9 cellular contexts compared by ENCODE assay signal in the genomic region with DNA sequence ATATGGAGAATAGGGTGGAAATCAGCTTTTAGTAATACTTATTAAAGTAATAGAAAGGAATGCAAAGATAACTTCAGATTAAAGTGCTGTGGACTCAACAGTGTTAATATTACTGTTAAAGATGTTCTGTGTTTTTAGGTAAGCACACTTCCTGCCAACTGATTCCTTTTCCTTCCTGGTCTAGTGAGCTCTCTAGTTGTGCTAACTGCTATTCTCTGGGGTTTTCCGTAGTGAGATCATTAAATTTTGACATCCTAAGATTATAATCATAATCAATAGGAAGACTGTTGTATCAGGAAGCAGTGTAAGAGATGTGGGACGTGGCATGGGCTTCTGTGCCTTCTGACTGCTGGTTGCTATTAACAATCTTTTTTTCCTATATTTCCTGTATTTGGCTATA. TPM values are rescaled to one million over a fixed set of nuclear protein-coding genes. Genes with fewer than 3 reads are reported as not detected.
DNase-seq lines count a peak whose midpoint lies in the region; ATAC-seq and TF ChIP-seq lines count a peak whose summit lies in the region.
"Had no signal": no experiment of that assay in that cellular context is flagged by ENCODE, and none has a peak within 500 bp of the region (broad histone marks: within the 10 kb centered on the region; RNA-seq: fewer than 3 reads in every experiment).

No MANE protein-coding gene starts in this region.

- peaks cover 13 to 59% (median 32%) of the 10 kb centered on the region in 6 donors for H3K4me1 ChIP-seq in spleen

- H3K27ac ChIP-seq in spleen, result peak overlapping the region in 7 of 8 donors; percentile 16 to 94 (median 54)

- TF ChIP-seq POLR2A in spleen (IDR thresholded peaks at IDR 0.05), result no peak

- H3K9me3 Mint-ChIP-seq in activated T-cell treated with anti-CD3 and anti-CD28 coated beads, Interleukin-2, amount 50 U/mL, for 4 hours, result no peaks in the 10 kb centered on the region

- intact Hi-C loops in spleen (cut with DNase I; ENCODE audit: low total_unique reads), result no loop called here

- no peak for DNase-seq in activated T-cell treated with anti-CD3 and anti-CD28 coated beads, Interleukin-2, amount 50 U/mL, for 4 hours
- DNase-seq in activated T-cell treated with anti-CD3 and anti-CD28 coated beads for 4 hours, result no peak
- peak in 3 of 5 experiments; percentile 8 to 62 (median 39) for DNase-seq in T-helper 2 cell
- no peak for DNase-seq in fibroblast of pulmonary artery (ENCODE audit: low read depth)
- no peak for DNase-seq in spleen
- DNase-seq: adrenal gland had no signal

- 7 to 14% (median 9%) methylated on average over 2 of the region's 2 CpGs for WGBS in spleen, 5 donors

- peaks cover 53% of the 10 kb centered on the region for H3K4me1 Mint-ChIP-seq in activated T-cell treated with anti-CD3 and anti-CD28 coated beads, Interleukin-2, amount 50 U/mL, for 4 hours (ENCODE audit: low read depth)

- no peaks in the 10 kb centered on the region for H3K27me3 ChIP-seq in spleen (replicated peaks in 1 of 7)
- H3K27me3 ChIP-seq: adrenal gland had no signal

- H3K36me3 Mint-ChIP-seq in activated T-cell treated with anti-CD3 and anti-CD28 coated beads, Interleukin-2, amount 50 U/mL, for 4 hours (ENCODE audit: insufficient read depth), result peaks cover 2% of the 10 kb centered on the region

- TF ChIP-seq CTCF in fibroblast of pulmonary artery (IDR thresholded peaks at IDR 0.05; ENCODE audit: low read length, missing control alignments) (no peak), spleen (IDR thresholded peaks at IDR 0.05 in 8 of 11, conservative IDR thresholded peaks at IDR 0.05 in 3 of 11) (no peak)

- no peaks in the 10 kb centered on the region for H3K36me3 ChIP-seq in spleen
- H3K36me3 ChIP-seq: adrenal gland had no signal

- H3K27me3 Mint-ChIP-seq in activated T-cell treated with anti-CD3 and anti-CD28 coated beads, Interleukin-2, amount 50 U/mL, for 4 hours (ENCODE audit: low read depth), result no peaks in the 10 kb centered on the region

- H3K4me3 ChIP-seq in fibroblast of pulmonary artery (replicated peaks; ENCODE audit: low read depth, low read length) (peak overlapping the region; percentile 94), spleen (peak overlapping the region in 4 of 8 donors; percentile 69 to 95 (median 82))

- H3K4me3 Mint-ChIP-seq in activated T-cell treated with anti-CD3 and anti-CD28 coated beads, Interleukin-2, amount 50 U/mL, for 4 hours, result peak overlapping the region; percentile 95

- no peak for ATAC-seq in activated T-cell treated with anti-CD3 and anti-CD28 coated beads, Interleukin-2, amount 50 U/mL, for 4 hours
- no peak for ATAC-seq in GM21786 (IDR thresholded peaks at IDR 0.05; ENCODE audit: unreplicated experiment)
- no peak for ATAC-seq in HG03354 (IDR thresholded peaks at IDR 0.05; ENCODE audit: poor library complexity, severe bottlenecking, unreplicated experiment)
- ATAC-seq in GM18511 (IDR thresholded peaks at IDR 0.05; ENCODE audit: unreplicated experiment), result no peak

- H3K9me3 ChIP-seq in spleen, result no peaks in the 10 kb centered on the region
- H3K9me3 ChIP-seq: adrenal gland had no signal

RNA-seq across cellular contexts. Expression of a gene that starts 1.2 kb away (rescaled TPM):
- 1 to 10 TPM; 2.3 to 4.2 (median 2.8) TPM for total RNA-seq in activated T-cell treated with anti-CD3 and anti-CD28 coated beads, Interleukin-2, amount 50 U/mL, for 4 hours
- total RNA-seq in spleen, result 1 to 10 TPM in 1 of 7 donors, under 1 TPM in 4, not detected in 2; 0.32 to 2.3 (median 0.84) TPM
- under 1 TPM; 0.58 to 0.91 (median 0.74) TPM for polyA plus RNA-seq in spleen

RNA-seq across cellular contexts. Expression of a gene that starts 1.6 kb away (rescaled TPM):
- 10 to 100 TPM; 13.0 to 13.5 (median 13.2) TPM for total RNA-seq in activated T-cell treated with anti-CD3 and anti-CD28 coated beads, Interleukin-2, amount 50 U/mL, for 4 hours
- total RNA-seq in spleen, result 10 to 100 TPM in 4 of 7 donors, 1 to 10 TPM in 3; 8.7 to 12.7 (median 10.7) TPM
- polyA plus RNA-seq in spleen, result 1 to 10 TPM; 4.2 to 6.1 (median 4.7) TPM

Comparison
In these comparisons a context has a peak if more than half of its experiments do, and no peak if none do; other contexts are left out.
1. DNase-seq: peak in T-helper 2 cell (3 of 5); none in activated T-cell treated with anti-CD3 and anti-CD28 coated beads, Interleukin-2, amount 50 U/mL, for 4 hours (single experiment), activated T-cell treated with anti-CD3 and anti-CD28 coated beads for 4 hours (single experiment), fibroblast of pulmonary artery (single experiment) and spleen (single experiment).